In genomic region chr12:41932470-41932991, GRCh38 we compare ENCODE assay signal across 8 cellular contexts.
DNase-seq lines count a peak whose midpoint lies in the region; ATAC-seq and TF ChIP-seq lines count a peak whose summit lies in the region.

No MANE protein-coding gene starts in this region.

- H3F3A ChIP-seq in GM23248 (ENCODE audit: insufficient read depth): no peaks in the 10 kb centered on the region

- peak overlapping the region; percentile 73 for H3K4me3 ChIP-seq in GM23248
- H3K4me3 ChIP-seq in neutrophil (ENCODE audit: low read depth in 1 of 2, low read length in 1 of 2): peak overlapping the region; percentile 49 to 65

- H3K79me2 ChIP-seq in GM23248 (ENCODE audit: insufficient read depth): no peaks in the 10 kb centered on the region

- H3K27me3 Mint-ChIP-seq in Calu3 (ENCODE audit: unreplicated experiment): no peaks in the 10 kb centered on the region

- H3K9ac ChIP-seq in GM23248: peak overlapping the region; percentile 34; the same call in 1 of the 2 replicates

- in situ Hi-C loops in GM23248 (cut with MboI): no loop called here

- H3K36me3 ChIP-seq in GM23248 (ENCODE audit: low read depth) (no peaks in the 10 kb centered on the region), neutrophil (no peaks in the 10 kb centered on the region)

- H3K4me1 Mint-ChIP-seq in Calu3 (ENCODE audit: low read depth, unreplicated experiment): peaks cover 7% of the 10 kb centered on the region

- H3K4me1 ChIP-seq in GM23248 (ENCODE audit: insufficient read depth) (no peaks in the 10 kb centered on the region), neutrophil (ENCODE audit: control insufficient read depth in 1 of 2, insufficient read depth in 1 of 2, low read depth in 1 of 2, low read length in 1 of 2) (peaks cover 21% of the 10 kb centered on the region in 2 experiments)

- TF ChIP-seq CTCF in Calu3 (IDR thresholded peaks at IDR 0.05; ENCODE audit: unreplicated experiment): no peak
- no peak for TF ChIP-seq CTCF in neutrophil (IDR thresholded peaks at IDR 0.05)

- H3K9me3 ChIP-seq in GM23248 (ENCODE audit: low read depth) (no peaks in the 10 kb centered on the region), neutrophil (no peaks in the 10 kb centered on the region)

- H3K27ac ChIP-seq in GM23248: no peak overlapping the region
- peak overlapping the region; percentile 23 for H3K27ac ChIP-seq in neutrophil

- no peak for ATAC-seq in HG03135 (IDR thresholded peaks at IDR 0.05; ENCODE audit: unreplicated experiment)
- no peak for ATAC-seq in GM18520 (IDR thresholded peaks at IDR 0.05; ENCODE audit: unreplicated experiment)

- DNase-seq in Calu3: peak; percentile 38
- peak; percentile 38 for DNase-seq in GM23248
- DNase-seq in NCI-H2107 (lab: John Stamatoyannopoulos, UW): peak; percentile 69
- peak; percentile 18 to 21 for DNase-seq in activated T-cell treated with anti-CD3 and anti-CD28 coated beads, Interleukin-2, amount 50 U/mL, for 48 hours
- peak; percentile 33 to 82 (median 67) for DNase-seq in head of caudate nucleus

- H3K4me2 ChIP-seq in GM23248 (ENCODE audit: unreplicated experiment): peak overlapping the region; percentile 55

- no peaks in the 10 kb centered on the region for H4K20me1 ChIP-seq in GM23248 (ENCODE audit: insufficient read depth)

- BruUV-seq in Calu3 (replicated peaks; lab: Mats Ljungman, UMichigan): no TSS peak

- peak overlapping the region; percentile 91 for H2AFZ ChIP-seq in GM23248

- intact Hi-C loops in Calu3 (cut with micrococcal nuclease; ENCODE audit: unreplicated experiment) (no loop called here), head of caudate nucleus (cut with DNase I) (no loop called here)

- H3K36me3 Mint-ChIP-seq in Calu3 (ENCODE audit: insufficient read depth, unreplicated experiment): no peaks in the 10 kb centered on the region

- H3K4me3 Mint-ChIP-seq in Calu3 (ENCODE audit: low read depth, unreplicated experiment): peak overlapping the region; percentile 67

- H3K9me3 Mint-ChIP-seq in Calu3 (ENCODE audit: low read depth, unreplicated experiment): peaks cover 2% of the 10 kb centered on the region

- H3K9me2 ChIP-seq in GM23248 (ENCODE audit: insufficient read depth): no peaks in the 10 kb centered on the region

- peak overlapping the region; percentile 15 for H3K27ac Mint-ChIP-seq in Calu3 (ENCODE audit: unreplicated experiment)

- WGBS in GM23248 (ENCODE audit: low coverage in 1 of 2, low lambda C conversion rate in 2 of 2, missing lambda C conversion rate in 2 of 2), 2 experiments: 5% methylated on average over 26 to 35 of the region's 35 CpGs

- H3K27me3 ChIP-seq in GM23248 (replicated peaks; ENCODE audit: insufficient read depth) (no peaks in the 10 kb centered on the region), neutrophil (no peaks in the 10 kb centered on the region)

- CTCF ChIA-PET in Calu3 (lab: Charles Lee): no interaction called here
